ENCODE assay signal across 8 cellular contexts in genomic region chr6:31087494-31088089, GRCh38. TPM values are rescaled to one million over a fixed set of nuclear protein-coding genes. Genes with fewer than 3 reads are reported as not detected.
DNase-seq lines count a peak whose midpoint lies in the region; ATAC-seq and TF ChIP-seq lines count a peak whose summit lies in the region.

No MANE protein-coding gene starts in this region.

- H3K27me3 Mint-ChIP-seq in activated naive CD8-positive, alpha-beta T cell treated with anti-CD3 and anti-CD28 coated beads for 36 hours, result peaks cover 7% of the 10 kb centered on the region

- WGBS in psoas muscle, 3 donors, result 11 to 14% (median 12%) methylated on average over 14 of the region's 14 CpGs
- WGBS in aorta, 2 donors, result 8 to 9% methylated on average over 14 of the region's 14 CpGs

- H3K36me3 Mint-ChIP-seq in activated naive CD8-positive, alpha-beta T cell treated with anti-CD3 and anti-CD28 coated beads for 36 hours, result no peaks in the 10 kb centered on the region

- DNase-seq in ACHN, result peak; percentile 88
- peak; percentile 60 for DNase-seq in NCI-H1092 (lab: John Stamatoyannopoulos, UW)
- DNase-seq in SW 1271 (lab: John Stamatoyannopoulos, UW), result peak; percentile 63 to 78
- DNase-seq in activated naive CD8-positive, alpha-beta T cell treated with anti-CD3 and anti-CD28 coated beads for 36 hours, result peak; percentile 78
- peak; percentile 92 for DNase-seq in cardiac muscle cell (ENCODE audit: low read depth in 1 of 2, low spot score in 1 of 2)
- peak; percentile 81 to 85 for DNase-seq in psoas muscle
- peak; percentile 91 to 95 for DNase-seq in aorta

- no peak overlapping the region for H3K4me3 Mint-ChIP-seq in activated naive CD8-positive, alpha-beta T cell treated with anti-CD3 and anti-CD28 coated beads for 36 hours

- in situ Hi-C loops in ACHN (cut with HindIII; ENCODE audit: low pct_ligation_motif_present, low pct_unique_long_range_greater_than_20kb, low sequenced_read_pairs), result no loop called here

- H3K9me3 ChIP-seq in cardiac muscle cell (ENCODE audit: low read depth) (no peaks in the 10 kb centered on the region), psoas muscle (no peaks in the 10 kb centered on the region), aorta (ENCODE audit: control insufficient read depth, low read length) (no peaks in the 10 kb centered on the region)

- H3K36me3 ChIP-seq in cardiac muscle cell (no peaks in the 10 kb centered on the region), psoas muscle (ENCODE audit: insufficient read depth in 1 of 2, low read depth in 1 of 2) (no peaks in the 10 kb centered on the region), aorta (ENCODE audit: control insufficient read depth in 1 of 2, insufficient read depth in 2 of 2, low read length in 1 of 2) (no peaks in the 10 kb centered on the region)

- ATAC-seq in GM18867 (IDR thresholded peaks at IDR 0.05; ENCODE audit: unreplicated experiment) (peak; percentile 49), psoas muscle (peak; percentile 89 to 97 (median 94)), aorta (ENCODE audit: low FRiP score) (peak; percentile 92)

- H3K27ac ChIP-seq in cardiac muscle cell (no peak overlapping the region), psoas muscle (peak overlapping the region; percentile 31), aorta (ENCODE audit: low read depth in 1 of 2, low read length in 2 of 2) (no peak overlapping the region)

- H3K4me3 ChIP-seq in cardiac muscle cell, result no peak overlapping the region
- no peak overlapping the region for H3K4me3 ChIP-seq in psoas muscle
- H3K4me3 ChIP-seq in aorta (ENCODE audit: low read length in 2 of 2), result no peak overlapping the region

- TF ChIP-seq CTCF in cardiac muscle cell (IDR thresholded peaks at IDR 0.05; ENCODE audit: low read depth, low read length), result peak; percentile 76
- peak; percentile 86 for TF ChIP-seq CTCF in psoas muscle (IDR thresholded peaks at IDR 0.05)

- peaks cover 3% of the 10 kb centered on the region for H3K4me1 ChIP-seq in cardiac muscle cell (ENCODE audit: low read depth)
- peaks cover 17% of the 10 kb centered on the region for H3K4me1 ChIP-seq in psoas muscle
- H3K4me1 ChIP-seq in aorta (ENCODE audit: control insufficient read depth in 1 of 2, insufficient read depth in 2 of 2, low read length in 2 of 2), result no peaks in the 10 kb centered on the region

- no peaks in the 10 kb centered on the region for H3K27me3 ChIP-seq in cardiac muscle cell
- no peaks in the 10 kb centered on the region for H3K27me3 ChIP-seq in psoas muscle (ENCODE audit: insufficient read depth in 3 of 3, low read length in 2 of 3)
- H3K27me3 ChIP-seq in aorta (ENCODE audit: control insufficient read depth in 1 of 2, insufficient read depth in 2 of 2, low read length in 1 of 2), result no peaks in the 10 kb centered on the region

- intact Hi-C loops in psoas muscle (cut with DNase I), result loop anchor here (2.0 to 10.0 kb wide), 6 partner anchors 173 to 545 kb away; partner anchors contain the start of genes FLOT1 (in 1 of the 2), IER3 (in 1 of the 2), PPP1R18 (in 1 of the 2) and VARS2 (in 1 of the 2)
- intact Hi-C loops in aorta (cut with DNase I), result loop anchor here (5.0 to 10.0 kb wide), 3 partner anchors 170 to 343 kb away; partner anchors contain the start of genes FLOT1 (in 1 of the 2) and IER3 (in 1 of the 2)

- peaks cover 12% of the 10 kb centered on the region for H3K4me1 Mint-ChIP-seq in activated naive CD8-positive, alpha-beta T cell treated with anti-CD3 and anti-CD28 coated beads for 36 hours

- no peak overlapping the region for H3K27ac Mint-ChIP-seq in activated naive CD8-positive, alpha-beta T cell treated with anti-CD3 and anti-CD28 coated beads for 36 hours

- H3K9me3 Mint-ChIP-seq in activated naive CD8-positive, alpha-beta T cell treated with anti-CD3 and anti-CD28 coated beads for 36 hours, result no peaks in the 10 kb centered on the region

RNA-seq across cellular contexts. Expression of gene C6orf15, which starts 24.8 kb away (rescaled TPM):
- not detected for total RNA-seq in activated naive CD8-positive, alpha-beta T cell treated with anti-CD3 and anti-CD28 coated beads for 36 hours
- not detected in 2 replicates for total RNA-seq in cardiac muscle cell
- not detected in 2 replicates for polyA plus RNA-seq in cardiac muscle cell
- total RNA-seq in psoas muscle, result not detected
- polyA plus RNA-seq in psoas muscle, result not detected
- not detected for total RNA-seq in aorta
- not detected for polyA plus RNA-seq in aorta

RNA-seq across cellular contexts. Expression of gene PSORS1C1, which starts 27.0 kb away (rescaled TPM):
- total RNA-seq in activated naive CD8-positive, alpha-beta T cell treated with anti-CD3 and anti-CD28 coated beads for 36 hours, result under 1 TPM in 1 of 2 experiments, not detected in 1; 0.19 TPM
- total RNA-seq in cardiac muscle cell, result not detected in 2 replicates
- polyA plus RNA-seq in cardiac muscle cell, result not detected in 2 replicates
- total RNA-seq in psoas muscle, result under 1 TPM; 0.06 to 0.47 (median 0.07) TPM
- polyA plus RNA-seq in psoas muscle, result under 1 TPM in 2 of 3 donors, not detected in 1; 0.03 to 0.17 TPM
- 1 to 10 TPM; 3.0 to 4.3 TPM for total RNA-seq in aorta
- polyA plus RNA-seq in aorta, result 1 to 10 TPM; 1.6 to 6.8 TPM

RNA-seq across cellular contexts. Expression of gene CDSN, which starts 32.7 kb away (rescaled TPM):
- not detected for total RNA-seq in activated naive CD8-positive, alpha-beta T cell treated with anti-CD3 and anti-CD28 coated beads for 36 hours
- total RNA-seq in cardiac muscle cell, result not detected in 2 replicates
- not detected in 2 replicates for polyA plus RNA-seq in cardiac muscle cell
- not detected for total RNA-seq in psoas muscle
- polyA plus RNA-seq in psoas muscle, result not detected
- not detected for total RNA-seq in aorta
- polyA plus RNA-seq in aorta, result not detected

RNA-seq across cellular contexts. Expression of gene PSORS1C2, which starts 51.3 kb away (rescaled TPM):
- total RNA-seq in activated naive CD8-positive, alpha-beta T cell treated with anti-CD3 and anti-CD28 coated beads for 36 hours, result not detected
- total RNA-seq in cardiac muscle cell (not detected in 2 replicates), psoas muscle (not detected), aorta (not detected)
- polyA plus RNA-seq in cardiac muscle cell (not detected in 2 replicates), psoas muscle (not detected), aorta (not detected)
